1 cellular context compared by ENCODE assay signal in the genomic region with DNA sequence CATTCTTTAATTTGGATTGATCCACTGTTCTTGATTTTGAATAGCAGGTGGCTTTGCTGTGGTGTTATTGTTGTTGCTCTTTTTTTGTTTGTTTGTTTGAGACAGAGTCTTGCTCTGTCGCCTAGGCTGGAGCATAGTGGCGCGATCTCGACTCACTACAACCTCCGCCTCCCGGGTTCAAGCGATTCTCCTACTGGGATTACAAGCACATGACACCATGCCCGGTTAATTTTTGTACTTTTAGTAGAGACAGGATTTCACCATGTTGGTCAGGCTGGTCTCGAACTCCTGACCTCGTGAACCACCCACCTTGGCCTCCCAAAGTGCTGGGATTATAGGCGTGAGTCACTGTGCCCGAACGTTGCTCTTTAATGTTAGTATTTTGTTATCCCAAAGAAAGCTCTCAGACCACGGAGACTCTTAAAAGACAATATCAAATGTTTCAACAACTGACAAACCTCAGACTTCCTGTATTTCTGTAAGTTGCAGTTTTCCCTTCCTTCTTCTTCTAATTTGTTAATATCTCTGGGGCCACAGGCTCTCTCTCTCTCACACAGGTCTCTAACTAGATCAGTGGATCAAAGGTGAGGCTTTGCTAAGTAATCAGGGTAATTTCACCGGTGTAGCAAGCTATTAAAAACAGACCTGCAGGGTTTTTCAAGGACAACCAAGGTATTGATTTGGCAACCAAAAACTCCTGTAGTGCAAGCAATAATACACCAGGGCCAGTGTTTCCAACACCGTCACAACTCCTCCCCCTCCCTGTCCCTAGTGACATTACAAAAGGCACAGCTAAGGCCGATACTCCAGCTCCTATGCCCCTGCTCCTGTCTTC.
TF ChIP-seq lines count a peak whose summit lies in the region.

No MANE protein-coding gene starts in this region.

TF ChIP-seq in K562, 482 proteins besides CTCF, POLR2A, EP300 and RAD21 (continued from another document and continues in another):
- TF ChIP-seq ZBTB43 (CRISPR knock-in tag; IDR thresholded peaks at IDR 0.05) (no peak), KLF16 (IDR thresholded peaks at IDR 0.05) (no peak), NFRKB (IDR thresholded peaks at IDR 0.05; ENCODE audit: low read depth) (peak; percentile 63; the same call in 1 of the 2 replicates), ESRRA (IDR thresholded peaks at IDR 0.05; ENCODE audit: borderline replicate concordance, low read depth) (0 out of 2 replicates have a peak, but pooled peaks have one; percentile 9), TCF3 (CRISPR knock-in tag; IDR thresholded peaks at IDR 0.05) (peak; percentile 28; the same call in 1 of the 2 replicates), NFXL1 (CRISPR knock-in tag; IDR thresholded peaks at IDR 0.05) (no peak), TARDBP (IDR thresholded peaks at IDR 0.05) (0 out of 2 replicates have a peak, but pooled peaks have one; percentile 39), NCOR1 (IDR thresholded peaks at IDR 0.05) (0 out of 2 replicates have a peak, but pooled peaks have one; percentile 13), CREM (IDR thresholded peaks at IDR 0.05; ENCODE audit: low read depth) (peak; percentile 73), ARID1B (IDR thresholded peaks at IDR 0.05) (peak; percentile 35), ZNF3 (CRISPR knock-in tag; IDR thresholded peaks at IDR 0.05) (no peak), REST (CRISPR knock-in tag; IDR thresholded peaks at IDR 0.05; ENCODE audit: low read depth) (peak; percentile 38; the same call in 1 of the 2 replicates), TCF7 (IDR thresholded peaks at IDR 0.05; ENCODE audit: borderline replicate concordance) (no peak), TAF1 (IDR thresholded peaks at IDR 0.05; ENCODE audit: control insufficient read depth, extremely low read depth, insufficient read depth, low read length, severe bottlenecking) (peak; percentile 8), TOE1 (IDR thresholded peaks at IDR 0.05; ENCODE audit: borderline replicate concordance) (0 out of 2 replicates have a peak, but pooled peaks have one; percentile 34), TOE1 (CRISPR knock-in tag; IDR thresholded peaks at IDR 0.05; ENCODE audit: borderline replicate concordance, low read depth) (no peak), GTF2E2 (tag; IDR thresholded peaks at IDR 0.05) (peak; percentile 95), ZNF277 (CRISPR knock-in tag; IDR thresholded peaks at IDR 0.05; ENCODE audit: borderline replicate concordance) (no peak), ZNF224 (CRISPR knock-in tag; IDR thresholded peaks at IDR 0.05) (no peak), RBBP5 (IDR thresholded peaks at IDR 0.05; ENCODE audit: borderline replicate concordance, insufficient read depth, low read length, poor library complexity, severe bottlenecking) (peak; percentile 55), GATAD2B (IDR thresholded peaks at IDR 0.05; ENCODE audit: borderline replicate concordance) (peak; percentile 32; the same call in 1 of the 2 replicates), NR2F6 (CRISPR knock-in tag; IDR thresholded peaks at IDR 0.05) (no peak), TEAD2 (tag; IDR thresholded peaks at IDR 0.05) (0 out of 2 replicates have a peak, but pooled peaks have one; percentile 22), BCOR (IDR thresholded peaks at IDR 0.05) (peak; percentile 81; the same call in 1 of the 2 replicates), CXXC5 (CRISPR knock-in tag; IDR thresholded peaks at IDR 0.05) (peak; percentile 37), NCOA6 (IDR thresholded peaks at IDR 0.05) (0 out of 2 replicates have a peak, but pooled peaks have one; percentile 52), ZNF644 (tag; IDR thresholded peaks at IDR 0.05; ENCODE audit: low read depth) (peak; percentile 16; the same call in 1 of the 2 replicates)
- TF ChIP-seq, protein P1, sequence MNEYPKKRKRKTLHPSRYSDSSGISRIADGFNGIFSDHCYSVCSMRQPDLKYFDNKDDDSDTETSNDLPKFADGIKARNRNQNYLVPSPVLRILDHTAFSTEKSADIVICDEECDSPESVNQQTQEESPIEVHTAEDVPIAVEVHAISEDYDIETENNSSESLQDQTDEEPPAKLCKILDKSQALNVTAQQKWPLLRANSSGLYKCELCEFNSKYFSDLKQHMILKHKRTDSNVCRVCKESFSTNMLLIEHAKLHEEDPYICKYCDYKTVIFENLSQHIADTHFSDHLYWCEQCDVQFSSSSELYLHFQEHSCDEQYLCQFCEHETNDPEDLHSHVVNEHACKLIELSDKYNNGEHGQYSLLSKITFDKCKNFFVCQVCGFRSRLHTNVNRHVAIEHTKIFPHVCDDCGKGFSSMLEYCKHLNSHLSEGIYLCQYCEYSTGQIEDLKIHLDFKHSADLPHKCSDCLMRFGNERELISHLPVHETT (CRISPR knock-in tag; conservative IDR thresholded peaks at IDR 0.05 in 1 of 2, IDR thresholded peaks at IDR 0.05 in 1 of 2): peak in 1 of 2 experiments; percentile 4; a peak in 1 of 4 replicates
- TF ChIP-seq, protein P2, sequence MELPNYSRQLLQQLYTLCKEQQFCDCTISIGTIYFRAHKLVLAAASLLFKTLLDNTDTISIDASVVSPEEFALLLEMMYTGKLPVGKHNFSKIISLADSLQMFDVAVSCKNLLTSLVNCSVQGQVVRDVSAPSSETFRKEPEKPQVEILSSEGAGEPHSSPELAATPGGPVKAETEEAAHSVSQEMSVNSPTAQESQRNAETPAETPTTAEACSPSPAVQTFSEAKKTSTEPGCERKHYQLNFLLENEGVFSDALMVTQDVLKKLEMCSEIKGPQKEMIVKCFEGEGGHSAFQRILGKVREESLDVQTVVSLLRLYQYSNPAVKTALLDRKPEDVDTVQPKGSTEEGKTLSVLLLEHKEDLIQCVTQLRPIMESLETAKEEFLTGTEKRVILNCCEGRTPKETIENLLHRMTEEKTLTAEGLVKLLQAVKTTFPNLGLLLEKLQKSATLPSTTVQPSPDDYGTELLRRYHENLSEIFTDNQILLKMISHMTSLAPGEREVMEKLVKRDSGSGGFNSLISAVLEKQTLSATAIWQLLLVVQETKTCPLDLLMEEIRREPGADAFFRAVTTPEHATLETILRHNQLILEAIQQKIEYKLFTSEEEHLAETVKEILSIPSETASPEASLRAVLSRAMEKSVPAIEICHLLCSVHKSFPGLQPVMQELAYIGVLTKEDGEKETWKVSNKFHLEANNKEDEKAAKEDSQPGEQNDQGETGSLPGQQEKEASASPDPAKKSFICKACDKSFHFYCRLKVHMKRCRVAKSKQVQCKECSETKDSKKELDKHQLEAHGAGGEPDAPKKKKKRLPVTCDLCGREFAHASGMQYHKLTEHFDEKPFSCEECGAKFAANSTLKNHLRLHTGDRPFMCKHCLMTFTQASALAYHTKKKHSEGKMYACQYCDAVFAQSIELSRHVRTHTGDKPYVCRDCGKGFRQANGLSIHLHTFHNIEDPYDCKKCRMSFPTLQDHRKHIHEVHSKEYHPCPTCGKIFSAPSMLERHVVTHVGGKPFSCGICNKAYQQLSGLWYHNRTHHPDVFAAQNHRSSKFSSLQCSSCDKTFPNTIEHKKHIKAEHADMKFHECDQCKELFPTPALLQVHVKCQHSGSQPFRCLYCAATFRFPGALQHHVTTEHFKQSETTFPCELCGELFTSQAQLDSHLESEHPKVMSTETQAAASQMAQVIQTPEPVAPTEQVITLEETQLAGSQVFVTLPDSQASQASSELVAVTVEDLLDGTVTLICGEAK (IDR thresholded peaks at IDR 0.05): peak; percentile 39; the same call in 1 of the 2 replicates
- TF ChIP-seq, protein P2 (CRISPR knock-in tag; IDR thresholded peaks at IDR 0.05): no peak
- TF ChIP-seq, protein P3, sequence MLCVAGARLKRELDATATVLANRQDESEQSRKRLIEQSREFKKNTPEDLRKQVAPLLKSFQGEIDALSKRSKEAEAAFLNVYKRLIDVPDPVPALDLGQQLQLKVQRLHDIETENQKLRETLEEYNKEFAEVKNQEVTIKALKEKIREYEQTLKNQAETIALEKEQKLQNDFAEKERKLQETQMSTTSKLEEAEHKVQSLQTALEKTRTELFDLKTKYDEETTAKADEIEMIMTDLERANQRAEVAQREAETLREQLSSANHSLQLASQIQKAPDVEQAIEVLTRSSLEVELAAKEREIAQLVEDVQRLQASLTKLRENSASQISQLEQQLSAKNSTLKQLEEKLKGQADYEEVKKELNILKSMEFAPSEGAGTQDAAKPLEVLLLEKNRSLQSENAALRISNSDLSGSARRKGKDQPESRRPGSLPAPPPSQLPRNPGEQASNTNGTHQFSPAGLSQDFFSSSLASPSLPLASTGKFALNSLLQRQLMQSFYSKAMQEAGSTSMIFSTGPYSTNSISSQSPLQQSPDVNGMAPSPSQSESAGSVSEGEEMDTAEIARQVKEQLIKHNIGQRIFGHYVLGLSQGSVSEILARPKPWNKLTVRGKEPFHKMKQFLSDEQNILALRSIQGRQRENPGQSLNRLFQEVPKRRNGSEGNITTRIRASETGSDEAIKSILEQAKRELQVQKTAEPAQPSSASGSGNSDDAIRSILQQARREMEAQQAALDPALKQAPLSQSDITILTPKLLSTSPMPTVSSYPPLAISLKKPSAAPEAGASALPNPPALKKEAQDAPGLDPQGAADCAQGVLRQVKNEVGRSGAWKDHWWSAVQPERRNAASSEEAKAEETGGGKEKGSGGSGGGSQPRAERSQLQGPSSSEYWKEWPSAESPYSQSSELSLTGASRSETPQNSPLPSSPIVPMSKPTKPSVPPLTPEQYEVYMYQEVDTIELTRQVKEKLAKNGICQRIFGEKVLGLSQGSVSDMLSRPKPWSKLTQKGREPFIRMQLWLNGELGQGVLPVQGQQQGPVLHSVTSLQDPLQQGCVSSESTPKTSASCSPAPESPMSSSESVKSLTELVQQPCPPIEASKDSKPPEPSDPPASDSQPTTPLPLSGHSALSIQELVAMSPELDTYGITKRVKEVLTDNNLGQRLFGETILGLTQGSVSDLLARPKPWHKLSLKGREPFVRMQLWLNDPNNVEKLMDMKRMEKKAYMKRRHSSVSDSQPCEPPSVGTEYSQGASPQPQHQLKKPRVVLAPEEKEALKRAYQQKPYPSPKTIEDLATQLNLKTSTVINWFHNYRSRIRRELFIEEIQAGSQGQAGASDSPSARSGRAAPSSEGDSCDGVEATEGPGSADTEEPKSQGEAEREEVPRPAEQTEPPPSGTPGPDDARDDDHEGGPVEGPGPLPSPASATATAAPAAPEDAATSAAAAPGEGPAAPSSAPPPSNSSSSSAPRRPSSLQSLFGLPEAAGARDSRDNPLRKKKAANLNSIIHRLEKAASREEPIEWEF (CRISPR knock-in tag; IDR thresholded peaks at IDR 0.05): peak; percentile 86
